ENCODE assay signal across 8 cellular contexts in the genomic region with DNA sequence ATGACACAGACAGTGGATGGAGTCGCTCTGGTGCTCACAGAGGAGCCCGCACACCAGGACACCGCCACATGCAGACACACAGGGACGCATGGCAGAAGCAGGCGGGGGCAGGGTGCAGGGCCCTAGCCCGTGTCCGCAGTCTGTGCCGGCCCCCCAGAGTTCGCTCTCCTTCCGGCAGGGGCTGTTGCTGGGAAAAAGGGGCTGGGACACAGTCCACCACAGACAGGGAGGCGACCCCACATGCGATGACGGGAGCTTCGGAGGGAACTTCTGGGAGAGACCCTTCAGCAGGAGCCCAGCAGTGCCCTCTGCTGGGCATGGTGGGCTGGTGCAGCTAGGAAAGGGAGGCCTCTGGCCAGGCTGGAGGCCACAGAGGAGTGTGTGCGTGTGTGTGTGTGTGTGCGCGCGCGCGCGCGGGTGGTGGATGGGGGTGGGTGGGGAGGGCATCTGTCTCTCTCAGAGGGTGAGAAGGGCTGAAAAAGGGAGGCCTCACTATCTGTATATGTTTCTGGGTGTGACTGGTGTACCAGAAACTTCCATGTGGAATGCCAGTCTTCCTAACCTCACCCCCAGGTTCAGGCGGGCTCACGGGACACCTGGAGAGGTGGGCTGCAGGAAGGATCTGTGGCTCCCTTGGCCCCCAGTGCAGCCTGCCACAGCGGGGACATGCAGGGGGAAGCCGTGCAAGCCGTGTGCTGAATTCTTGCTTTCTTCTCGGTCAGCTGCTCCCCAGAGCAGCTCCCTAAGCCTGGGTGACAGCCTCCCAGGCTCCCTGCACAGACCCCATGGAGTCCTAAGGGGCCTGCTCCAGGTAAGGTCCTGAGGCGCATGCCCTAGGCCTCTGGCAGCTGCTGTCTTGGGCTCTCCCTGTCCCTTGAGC.
DNase-seq lines count a peak whose midpoint lies in the region; ATAC-seq, FAIRE-seq and TF ChIP-seq lines count a peak whose summit lies in the region.

No MANE protein-coding gene starts in this region.

- H3K27ac ChIP-seq in heart right ventricle: peak overlapping the region in 9 of 10 donors; percentile 31 to 85 (median 49)

- H3K4me3 Mint-ChIP-seq in activated naive CD8-positive, alpha-beta T cell treated with anti-CD3 and anti-CD28 coated beads, Interleukin-2, amount 10 ng/mL, durations not matched to agents 7 days and 5 days: peak overlapping the region; percentile 15
- H3K4me3 Mint-ChIP-seq in type B pancreatic cell: peak overlapping the region; percentile 75

- peaks cover 26 to 51% (median 44%) of the 10 kb centered on the region in 9 donors for H3K4me1 ChIP-seq in heart right ventricle

- no peak overlapping the region for H3K27ac Mint-ChIP-seq in activated naive CD8-positive, alpha-beta T cell treated with anti-CD3 and anti-CD28 coated beads, Interleukin-2, amount 10 ng/mL, durations not matched to agents 7 days and 5 days
- H3K27ac Mint-ChIP-seq in type B pancreatic cell: peak overlapping the region; percentile 85

- no peaks in the 10 kb centered on the region for H3K36me3 Mint-ChIP-seq in activated naive CD8-positive, alpha-beta T cell treated with anti-CD3 and anti-CD28 coated beads, Interleukin-2, amount 10 ng/mL, durations not matched to agents 7 days and 5 days
- H3K36me3 Mint-ChIP-seq in type B pancreatic cell: no peaks in the 10 kb centered on the region

- H3K27me3 Mint-ChIP-seq in activated naive CD8-positive, alpha-beta T cell treated with anti-CD3 and anti-CD28 coated beads, Interleukin-2, amount 10 ng/mL, durations not matched to agents 7 days and 5 days: peaks cover 27% of the 10 kb centered on the region
- H3K27me3 Mint-ChIP-seq in type B pancreatic cell: no peaks in the 10 kb centered on the region

- TF ChIP-seq CTCF in heart right ventricle (IDR thresholded peaks at IDR 0.05): peak; percentile 72 to 95 (median 90)
- peak; percentile 95 for TF ChIP-seq CTCF in type B pancreatic cell (conservative IDR thresholded peaks at IDR 0.05)

- H3K9me3 ChIP-seq in MG63 (no peaks in the 10 kb centered on the region), heart right ventricle (no peaks in the 10 kb centered on the region)

- peak; percentile 60 for ATAC-seq in activated naive CD8-positive, alpha-beta T cell treated with anti-CD3 and anti-CD28 coated beads, Interleukin-2, amount 10 ng/mL, durations not matched to agents 7 days and 5 days (ENCODE audit: low read depth)
- peak; percentile 45 to 77 (median 66) for ATAC-seq in heart right ventricle

- peaks cover 4% of the 10 kb centered on the region for H3K4me1 Mint-ChIP-seq in activated naive CD8-positive, alpha-beta T cell treated with anti-CD3 and anti-CD28 coated beads, Interleukin-2, amount 10 ng/mL, durations not matched to agents 7 days and 5 days
- peaks cover 51% of the 10 kb centered on the region for H3K4me1 Mint-ChIP-seq in type B pancreatic cell (ENCODE audit: unreplicated experiment)

- DNase-seq in A172 (ENCODE audit: low spot score): peak; percentile 38
- DNase-seq in GM18507 (ENCODE audit: extremely low spot score, insufficient read length, low read depth): peak; percentile 60
- peak; percentile 61 for DNase-seq in MG63
- peak; percentile 30 to 33 for DNase-seq in SW 1271 (lab: John Stamatoyannopoulos, UW)
- peak; percentile 77 for DNase-seq in activated naive CD8-positive, alpha-beta T cell treated with anti-CD3 and anti-CD28 coated beads, Interleukin-2, amount 10 ng/mL, durations not matched to agents 7 days and 5 days
- peak; percentile 70 to 77 for DNase-seq in heart right ventricle
- peak in 9 of 10 donors; percentile 45 to 96 (median 74) for DNase-seq in posterior cingulate gyrus
- peak; percentile 84 for DNase-seq in type B pancreatic cell (ENCODE audit: extremely low spot score, unreplicated experiment)

- intact Hi-C loops in heart right ventricle (cut with DNase I) (loop anchor here (1.0 to 5.0 kb wide), 6 partner anchors 38 to 94 kb away; no protein-coding TSS in a partner anchor), posterior cingulate gyrus (cut with DNase I) (loop anchor here (1.0 to 10.0 kb wide), 3 partner anchors 58 to 230 kb away; no protein-coding TSS in a partner anchor)

- H3K27me3 ChIP-seq in MG63: no peaks in the 10 kb centered on the region
- no peaks in the 10 kb centered on the region for H3K27me3 ChIP-seq in heart right ventricle

- H3K4me3 ChIP-seq in MG63 (no peak overlapping the region), heart right ventricle (peak overlapping the region in 8 of 10 donors; percentile 10 to 36 (median 25))

- WGBS in heart right ventricle, 2 donors: 35 to 53% methylated on average over 25 to 29 of the region's 29 CpGs

- POLR2A ChIA-PET in activated naive CD8-positive, alpha-beta T cell treated with anti-CD3 and anti-CD28 coated beads, Interleukin-2, amount 10 ng/mL, durations not matched to agents 7 days and 5 days (lab: Charles Lee): interaction anchor here (0.6 to 0.7 kb wide), 2 partner anchors 92 to 95 kb away, joined by 3 read pairs; no protein-coding TSS in a partner anchor

- FAIRE-seq in GM18507 (lab: Jason Lieb, UNC): peak; percentile 82

- no peaks in the 10 kb centered on the region for H3K9me3 Mint-ChIP-seq in activated naive CD8-positive, alpha-beta T cell treated with anti-CD3 and anti-CD28 coated beads, Interleukin-2, amount 10 ng/mL, durations not matched to agents 7 days and 5 days
- no peaks in the 10 kb centered on the region for H3K9me3 Mint-ChIP-seq in type B pancreatic cell

- H3K36me3 ChIP-seq in MG63 (no peaks in the 10 kb centered on the region), heart right ventricle (peaks cover 0 to 30% (median 0%) of the 10 kb centered on the region in 9 donors)

Comparison
In these comparisons a context has a peak if more than half of its experiments do, and no peak if none do; other contexts are left out.
1. DNase-seq: peak in every context shown above with its lines; median percentile 84 in type B pancreatic cell; 77 in activated naive CD8-positive, alpha-beta T cell treated with anti-CD3 and anti-CD28 coated beads, Interleukin-2, amount 10 ng/mL, durations not matched to agents 7 days and 5 days; 74 in posterior cingulate gyrus; 74 in heart right ventricle; 61 in MG63; 60 in GM18507; 38 in A172; 32 in SW 1271.